Comparison of ENCODE assay signal across 8 cellular contexts in genomic region chr4:109729155-109729562, GRCh38. TPM values are rescaled to one million over a fixed set of nuclear protein-coding genes. Genes with fewer than 3 reads are reported as not detected.
DNase-seq lines count a peak whose midpoint lies in the region; ATAC-seq and TF ChIP-seq lines count a peak whose summit lies in the region.

No MANE protein-coding gene starts in this region.

- H3K27me3 ChIP-seq in left lung (no peaks in the 10 kb centered on the region), thoracic aorta (replicated peaks; ENCODE audit: insufficient read depth) (no peaks in the 10 kb centered on the region)

- H3K27me3 Mint-ChIP-seq in brain = peaks cover 8% of the 10 kb centered on the region

- H3K36me3 Mint-ChIP-seq in brain = peaks cover 21% of the 10 kb centered on the region

- H3K27ac ChIP-seq in left lung (peak overlapping the region; percentile 70 to 87), thoracic aorta (no peak overlapping the region)

- H3K4me1 ChIP-seq in left lung = peaks cover 0 to 18% of the 10 kb centered on the region in 2 donors
- peaks cover 2 to 21% of the 10 kb centered on the region in 2 donors for H3K4me1 ChIP-seq in thoracic aorta (ENCODE audit: control insufficient read depth in 1 of 2, low read depth in 2 of 2)

- intact Hi-C loops in left lung (cut with DNase I) = no loop called here

- TF ChIP-seq CTCF in brain (conservative IDR thresholded peaks at IDR 0.05) (no peak), left lung (IDR thresholded peaks at IDR 0.05) (no peak), thoracic aorta (IDR thresholded peaks at IDR 0.05) (no peak)

- DNase-seq in EL = peak; percentile 21
- DNase-seq in LoVo (ENCODE audit: low spot score) = peak; percentile 13
- DNase-seq in left lung = no peak
- no peak for DNase-seq in thoracic aorta (ENCODE audit: low spot score)
- DNase-seq in foreskin melanocyte = no peak
- DNase-seq in NCI-H446 (lab: John Stamatoyannopoulos, UW) = no peak

- no peaks in the 10 kb centered on the region for H3K9me3 Mint-ChIP-seq in brain

- H3K36me3 ChIP-seq in left lung (no peaks in the 10 kb centered on the region), thoracic aorta (no peaks in the 10 kb centered on the region)

- H3K9me3 ChIP-seq in left lung = no peaks in the 10 kb centered on the region
- no peaks in the 10 kb centered on the region for H3K9me3 ChIP-seq in thoracic aorta

- H3K4me3 Mint-ChIP-seq in brain = peak overlapping the region; percentile 92 to 96 (median 93)

- H3K4me1 Mint-ChIP-seq in brain = peaks cover 36% of the 10 kb centered on the region

- peak overlapping the region; percentile 82 to 90 for H3K4me3 ChIP-seq in left lung
- peak overlapping the region; percentile 94 for H3K4me3 ChIP-seq in thoracic aorta

- H3K27ac Mint-ChIP-seq in brain = peak overlapping the region; percentile 55 to 82 (median 72)

- ATAC-seq in left lung (peak; percentile 27), thoracic aorta (ENCODE audit: insufficient number of reproducible peaks, low FRiP score, low read depth) (peak; percentile 30), HG03520 (IDR thresholded peaks at IDR 0.05; ENCODE audit: unreplicated experiment) (no peak)

RNA-seq across cellular contexts. Expression of gene PLA2G12A, which starts 0.7 kb away (rescaled TPM):
- 13.8 TPM for polyA plus RNA-seq in brain (ENCODE audit: insufficient read depth, low read depth, low replicate concordance)
- total RNA-seq in left lung (10 to 100 TPM; 28.2 to 58.4 TPM), thoracic aorta (100 to 1,000 TPM in 1 of 2 donors, 10 to 100 TPM in 1; 20.3 to 635 TPM)

RNA-seq across cellular contexts. Expression of gene CASP6, which starts 25.9 kb away (rescaled TPM):
- 12.4 TPM for polyA plus RNA-seq in brain (ENCODE audit: insufficient read depth, low read depth, low replicate concordance)
- total RNA-seq in left lung = 10 to 100 TPM; 15.9 to 28.6 TPM
- total RNA-seq in thoracic aorta = 10 to 100 TPM in 1 of 2 donors, 1 to 10 TPM in 1; 9.0 to 17.3 TPM

Comparison
In these comparisons a context has a peak if more than half of its experiments do, and no peak if none do; other contexts are left out.
1. DNase-seq: peak in EL (single experiment) and LoVo (single experiment); none in left lung (0 of 2), thoracic aorta (single experiment), foreskin melanocyte (single experiment) and NCI-H446 (0 of 2).
2. H3K27ac ChIP-seq: peak in left lung (2 of 2); none in thoracic aorta (0 of 2).